Comparison of ENCODE assay signal across 1 cellular context in the genomic region with DNA sequence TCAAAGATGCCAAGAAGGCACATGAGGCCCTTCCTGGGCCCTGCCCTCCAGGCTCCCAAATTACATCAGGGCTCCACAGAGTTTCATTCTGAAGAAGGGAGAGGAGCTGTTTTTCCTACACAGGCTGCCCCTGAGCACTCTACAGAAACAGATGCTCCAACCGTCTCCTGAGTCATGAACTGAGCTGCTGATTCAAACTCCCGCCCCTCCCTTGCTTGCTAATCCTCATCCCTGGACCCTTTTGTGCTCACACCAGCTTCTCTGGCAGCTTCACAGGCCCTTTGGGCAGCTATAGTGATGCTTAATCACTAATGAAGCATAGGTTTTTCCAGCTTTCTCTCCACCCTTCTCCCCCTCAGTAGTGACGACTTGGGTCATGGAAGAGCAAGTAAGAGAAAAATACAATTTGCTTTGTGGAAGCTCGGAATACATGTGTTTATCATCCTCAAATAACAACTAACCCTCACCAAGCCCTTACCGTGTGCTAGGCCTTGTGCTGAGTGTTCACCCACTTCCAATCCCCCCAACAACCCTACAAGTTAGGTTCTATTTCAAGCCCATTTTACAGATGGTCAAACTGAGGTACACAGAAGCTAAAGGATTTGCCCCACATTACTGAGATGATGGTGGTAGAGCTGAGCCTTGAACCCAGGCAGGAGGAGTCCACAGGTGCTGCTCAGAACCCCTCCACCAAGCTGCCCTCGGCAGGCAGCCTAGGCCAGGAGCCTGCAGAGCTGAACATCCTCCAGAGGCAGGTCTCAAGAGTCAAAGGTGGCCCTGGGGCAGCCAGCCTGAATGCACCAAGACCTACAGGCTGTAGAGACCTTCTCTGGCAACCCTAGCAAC.
TF ChIP-seq lines count a peak whose summit lies in the region.

No MANE protein-coding gene starts in this region.

TF ChIP-seq in H1, 55 proteins besides CTCF, POLR2A, EP300 and RAD21:
- TF ChIP-seq CBX5 (IDR thresholded peaks at IDR 0.05; ENCODE audit: low read depth, low read length) (no peak), SIX5 (IDR thresholded peaks at IDR 0.05; ENCODE audit: low read depth, low read length) (no peak), TBP (IDR thresholded peaks at IDR 0.05; ENCODE audit: low read depth, low read length) (0 out of 2 replicates have a peak, but pooled peaks have one; percentile 37)
